20 cellular contexts compared by ENCODE assay signal in the genomic region with DNA sequence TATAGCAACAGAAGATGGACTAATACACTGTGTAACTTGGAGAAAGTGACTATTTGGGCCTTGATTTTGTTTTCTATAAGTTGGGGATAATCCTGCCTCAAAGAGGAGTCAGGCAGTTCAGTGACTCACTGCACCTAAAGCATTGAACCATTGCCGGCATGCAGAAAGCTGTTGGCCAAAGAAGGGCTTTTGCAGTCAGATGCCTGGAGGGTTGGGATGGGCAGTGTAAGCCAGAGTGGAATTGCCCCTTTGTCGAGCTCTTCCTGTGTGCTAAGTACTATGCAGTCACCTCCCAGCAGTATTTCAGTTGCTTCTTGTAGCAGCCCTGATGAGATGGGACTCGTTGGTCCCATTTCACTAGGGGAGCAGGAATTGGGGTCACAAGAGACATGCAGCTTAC.
"Had no signal": no experiment of that assay in that cellular context is flagged by ENCODE, and none has a peak within 500 bp of the region (broad histone marks: within the 10 kb centered on the region; RNA-seq: fewer than 3 reads in every experiment).

No MANE protein-coding gene starts in this region.

- H3K4me3 ChIP-seq: colonic mucosa, gastrocnemius medialis, heart right ventricle, lung, psoas muscle, stomach, thoracic aorta, transverse colon had no signal

- H3K27me3 ChIP-seq: colonic mucosa, gastrocnemius medialis, heart right ventricle, stomach, transverse colon had no signal

- ATAC-seq: gastrocnemius medialis; heart right ventricle; left cardiac atrium; left ventricle myocardium superior; naive thymus-derived CD4-positive, alpha-beta T cell; psoas muscle had no signal

- H3K9me3 ChIP-seq: colonic mucosa, gastrocnemius medialis, heart right ventricle, psoas muscle, thoracic aorta, transverse colon had no signal

- H3K4me1 ChIP-seq: colonic mucosa, gastrocnemius medialis, heart right ventricle, psoas muscle, stomach, transverse colon had no signal

- H3K27ac ChIP-seq: colonic mucosa, gastrocnemius medialis, heart right ventricle, psoas muscle, stomach, thoracic aorta, transverse colon had no signal

- DNase-seq: colonic mucosa; dermis blood vessel endothelial cell; effector CD4-positive, alpha-beta T cell; gastrocnemius medialis; heart right ventricle; hypothalamus; islet precursor cell; left cardiac atrium; left ventricle myocardium superior; naive thymus-derived CD4-positive, alpha-beta T cell; nephron progenitor cell; psoas muscle; small intestine; stimulated activated CD4-positive, alpha-beta T cell treated with anti-CD3 and anti-CD28 coated beads, Interleukin-12 subunit alpha, Interleukin-12 subunit beta, amount 100 ng/mL, for 4 hours; stimulated activated naive CD4-positive, alpha-beta T cell; stomach; substantia nigra; transverse colon had no signal
